In genomic region chr1:93328809-93329477, GRCh38 we compare ENCODE assay signal across 13 cellular contexts. TPM values are rescaled to one million over a fixed set of nuclear protein-coding genes. Genes with fewer than 3 reads are reported as not detected.
DNase-seq lines count a peak whose midpoint lies in the region; ATAC-seq and TF ChIP-seq lines count a peak whose summit lies in the region.
"Had no signal": no experiment of that assay in that cellular context is flagged by ENCODE, and none has a peak within 500 bp of the region (broad histone marks: within the 10 kb centered on the region; RNA-seq: fewer than 3 reads in every experiment).

No MANE protein-coding gene starts in this region.

- CTCF ChIA-PET in IMR-90 (lab: Yijun Ruan, JAX), result interaction anchor here (1.4 kb wide), 1 partner anchor 24 kb away, joined by 7 read pairs; no protein-coding TSS in a partner anchor
- CTCF ChIA-PET in activated CD4-positive, alpha-beta memory T cell treated with anti-CD3 and anti-CD28 coated beads, Interleukin-2, amount 10 ng/mL, durations not matched to agents 7 days and 5 days (lab: Charles Lee), result interaction anchor here (0.9 kb wide), 1 partner anchor 25 kb away, joined by 4 read pairs; no protein-coding TSS in a partner anchor

- no CpG with 5 or more reads among the region's 3 CpGs for WGBS in IMR-90 (ENCODE audit: extremely low coverage in 2 of 2, insufficient read length in 1 of 2), 2 experiments

- no peaks in the 10 kb centered on the region for H3K27me3 Mint-ChIP-seq in activated T-helper 2 cell treated with anti-CD3 and anti-CD28 coated beads, Interferon-gamma antibody, Interleukin-2, Interleukin-4, amounts not matched to agents 10 μg/mL and 5 μg/mL and 100 μg/mL, durations not matched to agents 14 hours and 24 hours and 36 hours (ENCODE audit: low read depth)
- no peaks in the 10 kb centered on the region for H3K27me3 Mint-ChIP-seq in activated CD4-positive, alpha-beta memory T cell treated with anti-CD3 and anti-CD28 coated beads, Interleukin-2, amount 10 ng/mL, durations not matched to agents 7 days and 5 days
- H3K27me3 Mint-ChIP-seq: CD4-positive, alpha-beta T cell had no signal

- peak overlapping the region; percentile 4 for H2AFZ ChIP-seq in IMR-90 (replicated peaks; ENCODE audit: low read length, poor library complexity)
- H2AFZ ChIP-seq: neural progenitor cell had no signal

- dilution Hi-C loops in IMR-90 (cut with HindIII; ENCODE audit: low sequenced_read_pairs, unreplicated experiment), result no loop called here

- POLR2A ChIA-PET in IMR-90 (lab: Charles Lee; ENCODE audit: unreplicated experiment), result interaction anchor here (1.0 kb wide), 1 partner anchor 17 kb away, joined by 5 read pairs; the partner anchor contains the start of gene DR1
- POLR2A ChIA-PET in activated CD4-positive, alpha-beta memory T cell treated with anti-CD3 and anti-CD28 coated beads, Interleukin-2, amount 10 ng/mL, durations not matched to agents 7 days and 5 days (lab: Charles Lee), result interaction anchor here (1.2 to 2.1 kb wide), 2 partner anchors 16 to 25 kb away, joined by 4 to 6 read pairs; partner anchors contain the start of gene DR1

- H3K56ac ChIP-seq in IMR-90 (ENCODE audit: extremely low read depth, insufficient read depth, low read length), result no peak overlapping the region

- H3K36me3 Mint-ChIP-seq in activated T-helper 2 cell treated with anti-CD3 and anti-CD28 coated beads, Interferon-gamma antibody, Interleukin-2, Interleukin-4, amounts not matched to agents 10 μg/mL and 5 μg/mL and 100 μg/mL, durations not matched to agents 14 hours and 24 hours and 36 hours (ENCODE audit: low read depth), result peaks cover 4% of the 10 kb centered on the region
- H3K36me3 Mint-ChIP-seq in activated CD4-positive, alpha-beta memory T cell treated with anti-CD3 and anti-CD28 coated beads, Interleukin-2, amount 10 ng/mL, durations not matched to agents 7 days and 5 days (ENCODE audit: low read depth), result peaks cover 3% of the 10 kb centered on the region
- H3K36me3 Mint-ChIP-seq: neural progenitor cell had no signal

- no peak overlapping the region for H3K27ac Mint-ChIP-seq in activated T-helper 2 cell treated with anti-CD3 and anti-CD28 coated beads, Interferon-gamma antibody, Interleukin-2, Interleukin-4, amounts not matched to agents 10 μg/mL and 5 μg/mL and 100 μg/mL, durations not matched to agents 14 hours and 24 hours and 36 hours
- no peak overlapping the region for H3K27ac Mint-ChIP-seq in activated CD4-positive, alpha-beta memory T cell treated with anti-CD3 and anti-CD28 coated beads, Interleukin-2, amount 10 ng/mL, durations not matched to agents 7 days and 5 days
- H3K27ac Mint-ChIP-seq: CD4-positive, alpha-beta T cell; neural progenitor cell had no signal

- BruUV-seq in IMR-90 (replicated peaks; lab: Mats Ljungman, UMichigan), result no TSS peak

- no peaks in the 10 kb centered on the region for H3K9me3 Mint-ChIP-seq in activated T-helper 2 cell treated with anti-CD3 and anti-CD28 coated beads, Interferon-gamma antibody, Interleukin-2, Interleukin-4, amounts not matched to agents 10 μg/mL and 5 μg/mL and 100 μg/mL, durations not matched to agents 14 hours and 24 hours and 36 hours
- no peaks in the 10 kb centered on the region for H3K9me3 Mint-ChIP-seq in activated CD4-positive, alpha-beta memory T cell treated with anti-CD3 and anti-CD28 coated beads, Interleukin-2, amount 10 ng/mL, durations not matched to agents 7 days and 5 days
- H3K9me3 Mint-ChIP-seq: CD4-positive, alpha-beta T cell; neural progenitor cell had no signal

- no peak overlapping the region; the same call in 1 of the 2 replicates for H4K5ac ChIP-seq in IMR-90 (ENCODE audit: low read depth, low read length)

- H2BK120ac ChIP-seq in IMR-90 (ENCODE audit: low read depth, low read length), result peak overlapping the region; percentile 43; the same call in 1 of the 2 replicates

- peaks cover 15% of the 10 kb centered on the region for H3K9me1 ChIP-seq in IMR-90 (ENCODE audit: insufficient read depth, low read length)

- in situ Hi-C loops in IMR-90 (cut with MboI; ENCODE audit: low sequenced_read_pairs), result no loop called here

- no peaks in the 10 kb centered on the region for H3K9me3 ChIP-seq in IMR-90 (ENCODE audit: control insufficient read depth, insufficient read depth, low read length)
- H3K9me3 ChIP-seq: SJCRH30 had no signal

- H3K4me2 ChIP-seq in IMR-90 (ENCODE audit: low read depth, low read length), result peak overlapping the region; percentile 77
- H3K4me2 ChIP-seq: neural progenitor cell had no signal

- H3K4me3 ChIP-seq in IMR-90 (ENCODE audit: insufficient read depth, low read depth, low read length), result no peak overlapping the region
- no peak overlapping the region for H3K4me3 ChIP-seq in fibroblast of villous mesenchyme (ENCODE audit: low read depth, low read length)
- H3K4me3 ChIP-seq: neural progenitor cell, SJCRH30 had no signal

- TF ChIP-seq POLR2A in IMR-90 (IDR thresholded peaks at IDR 0.05; ENCODE audit: low read depth, low read length), result no peak

- no peak overlapping the region for H2AK9ac ChIP-seq in IMR-90 (replicated peaks; ENCODE audit: low read depth, low read length, poor library complexity)

- H4K20me1 ChIP-seq in IMR-90 (ENCODE audit: insufficient read depth, low read length), result no peaks in the 10 kb centered on the region

- H3K14ac ChIP-seq in IMR-90 (replicated peaks; ENCODE audit: low read depth, low read length), result peak overlapping the region; percentile 74

- H3K23ac ChIP-seq in IMR-90 (ENCODE audit: low read depth, low read length), result peak overlapping the region; percentile 23; the same call in 1 of the 2 replicates

- H3K27ac ChIP-seq in IMR-90 (ENCODE audit: insufficient read depth, low read length) (peak overlapping the region; percentile 70; the same call in 1 of the 2 replicates), substantia nigra (ENCODE audit: low read depth, low read length, poor library complexity, severe bottlenecking) (no peak overlapping the region)
- H3K27ac ChIP-seq: neural progenitor cell, SJCRH30 had no signal

- peak; percentile 65 for ATAC-seq in GM21619 (IDR thresholded peaks at IDR 0.05; ENCODE audit: unreplicated experiment)
- ATAC-seq in IMR-90 (ENCODE audit: low read depth), result peak; percentile 72

- intact Hi-C loops in IMR-90 (cut with micrococcal nuclease), result no loop called here
- intact Hi-C loops in activated T-helper 2 cell treated with anti-CD3 and anti-CD28 coated beads, Interferon-gamma antibody, Interleukin-2, Interleukin-4, amounts not matched to agents 10 μg/mL and 5 μg/mL and 100 μg/mL, durations not matched to agents 14 hours and 24 hours and 36 hours (cut with micrococcal nuclease), result no loop called here

- H2BK20ac ChIP-seq in IMR-90 (ENCODE audit: low read depth, low read length), result peak overlapping the region; percentile 50

- H3K4me1 ChIP-seq in IMR-90 (ENCODE audit: control insufficient read depth, insufficient read depth, low read length), result peaks cover 12% of the 10 kb centered on the region

- H3K79me1 ChIP-seq in IMR-90 (ENCODE audit: low read depth in 1 of 2, low read length in 2 of 2), result no peaks in the 10 kb centered on the region

- no peak for TF ChIP-seq RAD21 in IMR-90 (IDR thresholded peaks at IDR 0.05; ENCODE audit: low read length)

- H2AK5ac ChIP-seq in IMR-90 (ENCODE audit: low read depth, low read length), result peak overlapping the region; percentile 75

- peak overlapping the region; percentile 72 for H2BK5ac ChIP-seq in IMR-90 (ENCODE audit: low read depth, low read length, poor library complexity, severe bottlenecking)

- peak overlapping the region; percentile 64 for H3K4ac ChIP-seq in IMR-90 (ENCODE audit: low read depth, low read length)

- TF ChIP-seq CTCF in IMR-90 (conservative IDR thresholded peaks at IDR 0.05; ENCODE audit: low read depth, low read length) (no peak), fibroblast of villous mesenchyme (IDR thresholded peaks at IDR 0.05; ENCODE audit: insufficient read depth, low read depth, low read length) (no peak)

- H2BK15ac ChIP-seq in IMR-90 (ENCODE audit: low read depth, low read length), result peak overlapping the region; percentile 26; the same call in 1 of the 3 replicates

- peak overlapping the region in 1 of 2 experiments; percentile 36; a peak in 1 of 4 replicates for H4K8ac ChIP-seq in IMR-90 (ENCODE audit: low read depth in 2 of 2, low read length in 2 of 2)

- H3K27me3 ChIP-seq in IMR-90 (ENCODE audit: control insufficient read depth, insufficient read depth, low read length), result no peaks in the 10 kb centered on the region
- H3K27me3 ChIP-seq: neural progenitor cell, SJCRH30 had no signal

- no peak overlapping the region for H3K4me3 Mint-ChIP-seq in activated T-helper 2 cell treated with anti-CD3 and anti-CD28 coated beads, Interferon-gamma antibody, Interleukin-2, Interleukin-4, amounts not matched to agents 10 μg/mL and 5 μg/mL and 100 μg/mL, durations not matched to agents 14 hours and 24 hours and 36 hours (ENCODE audit: low read depth)
- H3K4me3 Mint-ChIP-seq in activated CD4-positive, alpha-beta memory T cell treated with anti-CD3 and anti-CD28 coated beads, Interleukin-2, amount 10 ng/mL, durations not matched to agents 7 days and 5 days, result no peak overlapping the region
- H3K4me3 Mint-ChIP-seq: CD4-positive, alpha-beta T cell; neural progenitor cell had no signal

- H3K36me3 ChIP-seq in IMR-90 (ENCODE audit: control insufficient read depth, insufficient read depth, low read length), result no peaks in the 10 kb centered on the region
- H3K36me3 ChIP-seq: neural progenitor cell, SJCRH30 had no signal

- peaks cover 3% of the 10 kb centered on the region for H3K4me1 Mint-ChIP-seq in activated T-helper 2 cell treated with anti-CD3 and anti-CD28 coated beads, Interferon-gamma antibody, Interleukin-2, Interleukin-4, amounts not matched to agents 10 μg/mL and 5 μg/mL and 100 μg/mL, durations not matched to agents 14 hours and 24 hours and 36 hours (ENCODE audit: low read depth)
- H3K4me1 Mint-ChIP-seq in activated CD4-positive, alpha-beta memory T cell treated with anti-CD3 and anti-CD28 coated beads, Interleukin-2, amount 10 ng/mL, durations not matched to agents 7 days and 5 days, result no peaks in the 10 kb centered on the region
- H3K4me1 Mint-ChIP-seq: neural progenitor cell had no signal

- H4K91ac ChIP-seq in IMR-90 (ENCODE audit: insufficient read depth, low read depth, low read length), result 0 out of 2 replicates have a peak overlapping the region, but pooled peaks have one; percentile 25

- DNase-seq in GM04504 (ENCODE audit: low read depth) (peak; percentile 57), IMR-90 (peak; percentile 83), fibroblast of villous mesenchyme (ENCODE audit: low read depth) (peak; percentile 51), MV-4-11 (lab: John Stamatoyannopoulos, UW) (no peak), substantia nigra (lab: John Stamatoyannopoulos, UW) (no peak)
- no peak for DNase-seq in activated T-helper 2 cell treated with anti-CD3 and anti-CD28 coated beads, Interferon-gamma antibody, Interleukin-2, Interleukin-4, amounts not matched to agents 10 μg/mL and 5 μg/mL and 100 μg/mL, durations not matched to agents 14 hours and 24 hours and 36 hours (ENCODE audit: low spot score)
- no peak for DNase-seq in activated CD4-positive, alpha-beta memory T cell treated with anti-CD3 and anti-CD28 coated beads, Interleukin-2, amount 10 ng/mL, durations not matched to agents 7 days and 5 days
- DNase-seq: CD4-positive, alpha-beta T cell; head of caudate nucleus; NCI-H1092 treated with DMSO at 0.1 percent for 48 hours had no signal

- no peak overlapping the region for H3K9ac ChIP-seq in IMR-90 (ENCODE audit: low read depth, low read length)
- H3K9ac ChIP-seq: neural progenitor cell had no signal

- H3K18ac ChIP-seq in IMR-90 (ENCODE audit: low read depth, low read length), result peak overlapping the region; percentile 47

RNA-seq across cellular contexts. Expression of gene DR1, which starts 16.8 kb away (rescaled TPM):
- 39.4 and 46.9 TPM in 2 replicates for total RNA-seq in IMR-90 (2012; rRNA removed)
- 21.1 and 27.1 TPM in 2 replicates for polyA plus RNA-seq in IMR-90 (2012; rRNA removed)
- 4.8 and 5.7 TPM in 2 replicates for polyA plus RNA-seq in IMR-90 (2012; cell fraction: cytosol; rRNA removed)
- polyA plus RNA-seq in IMR-90 (2012; cell fraction: nucleus; rRNA removed; ENCODE audit: low replicate concordance), result 2.5 and 7.6 TPM in 2 replicates
- 27.7 and 45.8 TPM in 2 replicates for total RNA-seq in fibroblast of villous mesenchyme
- 103 and 104 TPM in 2 replicates for total RNA-seq in activated T-helper 2 cell treated with anti-CD3 and anti-CD28 coated beads, Interferon-gamma antibody, Interleukin-2, Interleukin-4, amounts not matched to agents 10 μg/mL and 5 μg/mL and 100 μg/mL, durations not matched to agents 14 hours and 24 hours and 36 hours
- 100 to 1,000 TPM; 100 to 104 TPM for total RNA-seq in activated CD4-positive, alpha-beta memory T cell treated with anti-CD3 and anti-CD28 coated beads, Interleukin-2, amount 10 ng/mL, durations not matched to agents 7 days and 5 days

Comparison
In these comparisons a context has a peak if more than half of its experiments do, and no peak if none do; other contexts are left out.
1. DNase-seq: peak in GM04504 (single experiment), IMR-90 (single experiment) and fibroblast of villous mesenchyme (single experiment); none in MV-4-11 (single experiment), activated T-helper 2 cell treated with anti-CD3 and anti-CD28 coated beads, Interferon-gamma antibody, Interleukin-2, Interleukin-4, amounts not matched to agents 10 μg/mL and 5 μg/mL and 100 μg/mL, durations not matched to agents 14 hours and 24 hours and 36 hours (single experiment), activated CD4-positive, alpha-beta memory T cell treated with anti-CD3 and anti-CD28 coated beads, Interleukin-2, amount 10 ng/mL, durations not matched to agents 7 days and 5 days (single experiment) and substantia nigra (0 of 49).